ENCODE assay signal across 8 cellular contexts in the genomic region with DNA sequence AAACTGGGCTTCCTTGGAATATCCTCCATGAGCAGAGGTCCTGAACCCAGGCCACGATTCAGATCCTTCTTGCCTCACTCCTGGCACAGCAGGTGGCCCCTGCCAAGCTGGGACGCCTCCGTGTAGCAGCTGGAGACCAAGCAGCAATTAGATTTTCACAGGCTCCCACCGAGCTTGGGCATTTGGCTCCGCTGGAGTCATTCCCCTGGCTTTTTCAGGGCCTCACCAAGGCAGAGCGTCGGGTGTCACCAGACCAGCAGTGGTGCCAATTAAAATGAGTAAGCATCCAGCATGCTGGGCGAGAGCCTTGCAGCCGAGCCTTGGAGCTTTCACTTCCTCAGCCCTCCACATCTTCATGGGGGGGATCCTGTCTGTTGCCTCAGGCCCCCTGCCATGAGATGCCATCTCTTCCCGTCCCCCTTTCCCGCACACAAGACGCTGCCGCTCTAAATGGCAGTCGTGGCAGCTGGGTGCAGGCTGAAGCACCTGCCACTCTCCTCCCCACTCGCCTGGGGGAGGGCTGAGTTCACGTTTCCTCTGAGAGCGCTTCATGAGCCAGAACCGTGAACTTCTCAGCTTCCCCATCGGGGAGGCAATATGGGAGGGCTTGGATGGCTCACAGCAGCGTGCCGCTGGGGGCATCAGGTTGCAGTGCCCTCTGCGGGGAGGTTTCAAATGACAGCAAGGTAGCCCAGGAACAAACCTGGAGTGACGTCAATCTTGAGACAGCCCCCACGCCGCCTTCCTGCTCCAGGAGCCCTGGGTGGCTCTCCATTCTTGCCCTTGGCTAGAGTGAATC. TPM values are rescaled to one million over a fixed set of nuclear protein-coding genes. Genes with fewer than 3 reads are reported as not detected.
DNase-seq lines count a peak whose midpoint lies in the region; ATAC-seq and TF ChIP-seq lines count a peak whose summit lies in the region.

No MANE protein-coding gene starts in this region.

- peaks cover 10 to 20% of the 10 kb centered on the region in 2 donors for H3K4me1 ChIP-seq in neuronal stem cell (ENCODE audit: control insufficient read depth in 2 of 2, insufficient read depth in 1 of 2, low read depth in 1 of 2, low read length in 2 of 2)

- no peak overlapping the region for H2BK120ac ChIP-seq in neuronal stem cell (ENCODE audit: low read depth, low read length)

- H2BK15ac ChIP-seq in neuronal stem cell (ENCODE audit: low read length): no peak overlapping the region

- H3K9me3 ChIP-seq in neuronal stem cell (replicated peaks in 1 of 2; ENCODE audit: control insufficient read depth in 2 of 2, insufficient read depth in 1 of 2, low read depth in 1 of 2, low read length in 2 of 2): peaks cover 3 to 5% of the 10 kb centered on the region in 2 donors

- peak overlapping the region; percentile 55 for H3K18ac ChIP-seq in neuronal stem cell (ENCODE audit: low read length)

- H4K8ac ChIP-seq in neuronal stem cell (ENCODE audit: low read depth, low read length): no peak overlapping the region

- H2BK12ac ChIP-seq in neuronal stem cell (ENCODE audit: low read length): no peak overlapping the region

- no peaks in the 10 kb centered on the region for H3K27me3 ChIP-seq in neuronal stem cell (ENCODE audit: control insufficient read depth in 3 of 3, insufficient read depth in 3 of 3, low read depth in 1 of 3, low read length in 3 of 3)

- H3K4ac ChIP-seq in neuronal stem cell (ENCODE audit: low read length): no peak overlapping the region

- H3K14ac ChIP-seq in neuronal stem cell (ENCODE audit: low read length): peak overlapping the region; percentile 58

- DNase-seq in GM12865 (ENCODE audit: low read depth): peak; percentile 90
- peak; percentile 66 for DNase-seq in NCI-H146 treated with DMSO at 0.1 percent for 48 hours (lab: John Stamatoyannopoulos, UW; ENCODE audit: unreplicated experiment)
- peak; percentile 79 for DNase-seq in activated CD4-positive, alpha-beta T cell treated with anti-CD3 and anti-CD28 coated beads for 48 hours
- peak; percentile 58 for DNase-seq in effector CD4-positive, alpha-beta T cell
- DNase-seq in neuronal stem cell (ENCODE audit: low spot score): no peak
- DNase-seq in AG08396 (ENCODE audit: low spot score): no peak

- WGBS in neuronal stem cell (ENCODE audit: extremely low coverage in 2 of 2, insufficient read length in 2 of 2, insufficient replicate concordance in 1 of 2), 2 donors: no CpG with 5 or more reads among the region's 25 CpGs

- peak overlapping the region; percentile 66 for H2AK5ac ChIP-seq in neuronal stem cell (ENCODE audit: low read depth, low read length)

- no peak overlapping the region for H3K23ac ChIP-seq in neuronal stem cell (ENCODE audit: low read depth, low read length, poor library complexity)

- no peaks in the 10 kb centered on the region for H3K79me1 ChIP-seq in neuronal stem cell (ENCODE audit: low read depth, low read length)

- H4K91ac ChIP-seq in neuronal stem cell (ENCODE audit: low read depth, low read length, poor library complexity): no peak overlapping the region

- H3K4me3 ChIP-seq in GM12865 (ENCODE audit: low read depth, low read length): peak overlapping the region; percentile 28
- H3K4me3 ChIP-seq in neuronal stem cell (ENCODE audit: low read length in 2 of 2): peak overlapping the region in 1 of 2 donors; percentile 20

- H2BK5ac ChIP-seq in neuronal stem cell (ENCODE audit: low read length): no peak overlapping the region

- no peak overlapping the region for H2AFZ ChIP-seq in neuronal stem cell (ENCODE audit: low read length)

- peak; percentile 29 for TF ChIP-seq CTCF in GM12865 (IDR thresholded peaks at IDR 0.05; ENCODE audit: insufficient read depth, low read depth, low read length, missing control alignments)

- ATAC-seq in HG02571 (IDR thresholded peaks at IDR 0.05; ENCODE audit: unreplicated experiment): peak; percentile 43

- H3K27ac ChIP-seq in neuronal stem cell (replicated peaks; ENCODE audit: low read length): no peak overlapping the region
- peak overlapping the region; percentile 82 for H3K27ac ChIP-seq in temporal lobe (ENCODE audit: low read depth, low read length)

- H3K36me3 ChIP-seq in neuronal stem cell (replicated peaks in 1 of 2; ENCODE audit: control insufficient read depth in 2 of 2, insufficient read depth in 2 of 2, low read length in 2 of 2): peaks cover 12 to 21% of the 10 kb centered on the region in 2 donors

- no peak overlapping the region for H3K9ac ChIP-seq in neuronal stem cell (ENCODE audit: low read depth, low read length, poor library complexity)

- no peak overlapping the region for H3K4me2 ChIP-seq in neuronal stem cell (ENCODE audit: insufficient read depth, low read length, poor library complexity, severe bottlenecking)

RNA-seq across cellular contexts. Expression of gene TPCN1, which starts 11.7 kb away (rescaled TPM):
- polyA plus RNA-seq in neuronal stem cell (2013, experiment 1 of 2): 11.5 TPM
- polyA plus RNA-seq in neuronal stem cell (2013, experiment 2 of 2): 10.7 TPM
- 4.2 TPM for total RNA-seq in temporal lobe

RNA-seq across cellular contexts. Expression of gene RITA1, which starts 47.5 kb away (rescaled TPM):
- 14.5 TPM for polyA plus RNA-seq in neuronal stem cell (2013, experiment 1 of 2)
- 14.3 TPM for polyA plus RNA-seq in neuronal stem cell (2013, experiment 2 of 2)
- 6.6 TPM for total RNA-seq in temporal lobe

RNA-seq across cellular contexts. Expression of gene DDX54, which starts 47.7 kb away (rescaled TPM):
- 60.8 TPM for polyA plus RNA-seq in neuronal stem cell (2013, experiment 1 of 2)
- polyA plus RNA-seq in neuronal stem cell (2013, experiment 2 of 2): 59.6 TPM
- 12.5 TPM for total RNA-seq in temporal lobe

Comparison
In these comparisons a context has a peak if more than half of its experiments do, and no peak if none do; other contexts are left out.
1. DNase-seq: peak in GM12865 (single experiment), NCI-H146 treated with DMSO at 0.1 percent for 48 hours (single experiment), activated CD4-positive, alpha-beta T cell treated with anti-CD3 and anti-CD28 coated beads for 48 hours (single experiment) and effector CD4-positive, alpha-beta T cell (single experiment); none in neuronal stem cell (single experiment) and AG08396 (single experiment).